In genomic region chr4:167020410-167020809, GRCh38 we compare ENCODE assay signal across 10 cellular contexts.
DNase-seq lines count a peak whose midpoint lies in the region; ATAC-seq and TF ChIP-seq lines count a peak whose summit lies in the region.
"Had no signal": no experiment of that assay in that cellular context is flagged by ENCODE, and none has a peak within 500 bp of the region (broad histone marks: within the 10 kb centered on the region; RNA-seq: fewer than 3 reads in every experiment).

No MANE protein-coding gene starts in this region.

- no peak overlapping the region for H3K27ac ChIP-seq in neural cell (ENCODE audit: low read length)
- peak overlapping the region in 8 of 59 donors; percentile 1 to 75 (median 18) for H3K27ac ChIP-seq in dorsolateral prefrontal cortex

- H3K4me3 ChIP-seq in neural cell (ENCODE audit: low read length) = no peak overlapping the region
- H3K4me3 ChIP-seq in dorsolateral prefrontal cortex = no peak overlapping the region
- H3K4me3 ChIP-seq: HAP-1 had no signal

- TF ChIP-seq RAD21 in neural cell (conservative IDR thresholded peaks at IDR 0.05) = no peak

- peak; percentile 46 for ATAC-seq in HG03520 (IDR thresholded peaks at IDR 0.05; ENCODE audit: unreplicated experiment)
- no peak for ATAC-seq in HG02938 (IDR thresholded peaks at IDR 0.05; ENCODE audit: unreplicated experiment)

- no peaks in the 10 kb centered on the region for H3K9me2 ChIP-seq in neural cell (ENCODE audit: insufficient read depth, low read length)

- peak in 2 of 3 experiments; percentile 6 to 38 for DNase-seq in NCI-H1417 (lab: John Stamatoyannopoulos, UW)
- DNase-seq in NCI-H1417 treated with DMSO at 0.1 percent for 48 hours (lab: John Stamatoyannopoulos, UW) = no peak
- peak; percentile 9 for DNase-seq in amniotic epithelial cell (ENCODE audit: low read depth)
- no peak for DNase-seq in activated naive CD4-positive, alpha-beta T cell treated with anti-CD3 and anti-CD28 coated beads, Interleukin-2, amount 50 U/mL, for 16 hours
- no peak for DNase-seq in dorsolateral prefrontal cortex
- DNase-seq: RPMI8226 had no signal

- no peak overlapping the region for H2AFZ ChIP-seq in neural cell (ENCODE audit: low read depth, low read length)

- H4K20me1 ChIP-seq in neural cell (ENCODE audit: insufficient read depth) = no peaks in the 10 kb centered on the region

- TF ChIP-seq EP300 in neural cell (conservative IDR thresholded peaks at IDR 0.05; ENCODE audit: poor library complexity, severe bottlenecking) = no peak

- H3F3A ChIP-seq in neural cell (ENCODE audit: insufficient read depth, low read length, poor library complexity, severe bottlenecking) = no peaks in the 10 kb centered on the region

- H3K9ac ChIP-seq in neural cell (ENCODE audit: low read length) = no peak overlapping the region

- peak; percentile 9 for TF ChIP-seq CTCF in neural cell (IDR thresholded peaks at IDR 0.05; ENCODE audit: poor library complexity, severe bottlenecking)
- TF ChIP-seq CTCF in dorsolateral prefrontal cortex (IDR thresholded peaks at IDR 0.05 in 54 of 56, conservative IDR thresholded peaks at IDR 0.05 in 2 of 56; ENCODE audit: low read depth in 1 of 56, partially characterized antibody in 56 of 56) = peak in 12 of 56 donors; percentile 2 to 35 (median 18)

- intact Hi-C loops in dorsolateral prefrontal cortex (cut with DNase I) = loop anchor here (2.0 to 10.0 kb wide), 6 partner anchors 84 to 272 kb away; partner anchors contain the start of gene SPOCK3 (in 2 of the 2)

- no peaks in the 10 kb centered on the region for H3K9me3 ChIP-seq in neural cell (ENCODE audit: low read length)
- H3K9me3 ChIP-seq: HAP-1 had no signal

- H3K4me2 ChIP-seq in neural cell (ENCODE audit: low read length) = no peak overlapping the region

- H3K27me3 ChIP-seq in neural cell (ENCODE audit: insufficient read depth, low read depth, low read length) (no peaks in the 10 kb centered on the region), dorsolateral prefrontal cortex (no peaks in the 10 kb centered on the region)

- H3K36me3 ChIP-seq in neural cell (ENCODE audit: insufficient read depth, low read length) = no peaks in the 10 kb centered on the region
- H3K36me3 ChIP-seq: HAP-1 had no signal

- H3K79me2 ChIP-seq in neural cell (replicated peaks; ENCODE audit: insufficient read depth, low read length) = no peaks in the 10 kb centered on the region

TF ChIP-seq in neural cell, 6 proteins besides CTCF, POLR2A, EP300 and RAD21:
- TF ChIP-seq SMC3 (conservative IDR thresholded peaks at IDR 0.05; ENCODE audit: poor library complexity) (no peak), TAF1 (IDR thresholded peaks at IDR 0.05; ENCODE audit: low read depth) (no peak), REST (IDR thresholded peaks at IDR 0.05; ENCODE audit: borderline replicate concordance) (no peak), EZH2 (IDR thresholded peaks at IDR 0.05; ENCODE audit: borderline replicate concordance, insufficient read depth, low read length, poor library complexity, severe bottlenecking) (no peak), MXI1 (conservative IDR thresholded peaks at IDR 0.05; ENCODE audit: poor library complexity, severe bottlenecking) (no peak), POLR2AphosphoS5 (IDR thresholded peaks at IDR 0.05) (no peak)

Comparison
In these comparisons a context has a peak if more than half of its experiments do, and no peak if none do; other contexts are left out.
1. DNase-seq: peak in NCI-H1417 (2 of 3) and amniotic epithelial cell (single experiment); none in NCI-H1417 treated with DMSO at 0.1 percent for 48 hours (single experiment), activated naive CD4-positive, alpha-beta T cell treated with anti-CD3 and anti-CD28 coated beads, Interleukin-2, amount 50 U/mL, for 16 hours (single experiment) and dorsolateral prefrontal cortex (0 of 10).